15 cellular contexts compared by ENCODE assay signal in genomic region chr6:157551041-157551832, GRCh38.
DNase-seq lines count a peak whose midpoint lies in the region; ATAC-seq, FAIRE-seq and TF ChIP-seq lines count a peak whose summit lies in the region.
"Had no signal": no experiment of that assay in that cellular context is flagged by ENCODE, and none has a peak within 500 bp of the region (broad histone marks: within the 10 kb centered on the region; RNA-seq: fewer than 3 reads in every experiment).

No MANE protein-coding gene starts in this region.

- H3K9me1 ChIP-seq in keratinocyte (ENCODE audit: control insufficient read depth, extremely low read depth, insufficient read depth, low read length), result peaks cover 5% of the 10 kb centered on the region

- peaks cover 37% of the 10 kb centered on the region for H3K4me1 Mint-ChIP-seq in stimulated activated naive CD8-positive, alpha-beta T cell treated with anti-CD3 and anti-CD28 coated beads, Interleukin-15, amount 100 ng/mL, for 72 hours
- H3K4me1 Mint-ChIP-seq in activated CD8-positive, alpha-beta T cell treated with anti-CD3 and anti-CD28 coated beads, Interleukin-2, amount 10 ng/mL, durations not matched to agents 7 days and 5 days (ENCODE audit: low read depth), result peaks cover 53% of the 10 kb centered on the region

- H3K36me3 Mint-ChIP-seq in activated CD8-positive, alpha-beta T cell treated with anti-CD3 and anti-CD28 coated beads, Interleukin-2, amount 10 ng/mL, durations not matched to agents 7 days and 5 days (ENCODE audit: low read depth), result peaks cover 40% of the 10 kb centered on the region

- DNase-seq in stimulated activated naive CD8-positive, alpha-beta T cell treated with anti-CD3 and anti-CD28 coated beads, Interleukin-15, Interleukin-2, amounts not matched to agents 100 U/mL and 50 U/mL, for 24 hours, result no peak
- no peak for DNase-seq in stimulated activated naive CD8-positive, alpha-beta T cell treated with anti-CD3 and anti-CD28 coated beads, Interleukin-15, amount 100 ng/mL, for 72 hours
- DNase-seq in activated CD8-positive, alpha-beta T cell treated with anti-CD3 and anti-CD28 coated beads, Interleukin-2, amount 10 ng/mL, durations not matched to agents 7 days and 5 days, result no peak
- DNase-seq in keratinocyte (ENCODE audit: low read depth, low spot score), result peak; percentile 48
- peak; percentile 64 to 72 for DNase-seq in vagina (ENCODE audit: extremely low spot score in 2 of 2)
- no peak for DNase-seq in aorta
- DNase-seq in stimulated activated naive CD4-positive, alpha-beta T cell (lab: John Stamatoyannopoulos, UW), result no peak
- DNase-seq: activated T-cell treated with anti-CD3 and anti-CD28 coated beads, Interleukin-2, amount 50 U/mL, for 4 hours; KG1; NCI-H146; NCI-H510A treated with DMSO at 0.1 percent for 48 hours had no signal

- H3K4me3 ChIP-seq in keratinocyte (ENCODE audit: control insufficient read depth in 2 of 3, extremely low read depth in 1 of 3, insufficient read depth in 2 of 3, low read depth in 1 of 3, low read length in 3 of 3) (no peak overlapping the region), vagina (no peak overlapping the region), aorta (ENCODE audit: low read length in 2 of 2) (no peak overlapping the region)
- H3K4me3 ChIP-seq: tibial artery had no signal

- CTCF ChIA-PET in activated CD8-positive, alpha-beta T cell treated with anti-CD3 and anti-CD28 coated beads, Interleukin-2, amount 10 ng/mL, durations not matched to agents 7 days and 5 days (lab: Charles Lee), result no interaction called here

- POLR2A ChIA-PET in activated CD8-positive, alpha-beta T cell treated with anti-CD3 and anti-CD28 coated beads, Interleukin-2, amount 10 ng/mL, durations not matched to agents 7 days and 5 days (lab: Charles Lee), result no interaction called here

- no peaks in the 10 kb centered on the region for H3K27me3 ChIP-seq in keratinocyte (ENCODE audit: control insufficient read depth, extremely low read depth, insufficient read depth, low read length)
- no peaks in the 10 kb centered on the region for H3K27me3 ChIP-seq in vagina
- H3K27me3 ChIP-seq in aorta (ENCODE audit: control insufficient read depth in 1 of 2, insufficient read depth in 2 of 2, low read length in 1 of 2), result no peaks in the 10 kb centered on the region
- H3K27me3 ChIP-seq: tibial artery had no signal

- H3K36me3 ChIP-seq in keratinocyte (ENCODE audit: control insufficient read depth in 2 of 2, extremely low read depth in 1 of 2, insufficient read depth in 2 of 2, low read length in 2 of 2) (no peaks in the 10 kb centered on the region), vagina (no peaks in the 10 kb centered on the region), aorta (ENCODE audit: control insufficient read depth in 1 of 2, insufficient read depth in 2 of 2, low read length in 1 of 2) (peaks cover 0 to 1% of the 10 kb centered on the region in 2 donors)
- H3K36me3 ChIP-seq: tibial artery had no signal

- no peak overlapping the region for H3K9ac ChIP-seq in keratinocyte (ENCODE audit: control insufficient read depth, extremely low read depth, insufficient read depth, low read length)

- no peaks in the 10 kb centered on the region for H4K20me1 ChIP-seq in keratinocyte (ENCODE audit: control insufficient read depth, extremely low read depth, insufficient read depth, low read length)

- no peaks in the 10 kb centered on the region for H3K9me3 ChIP-seq in keratinocyte (ENCODE audit: control insufficient read depth, low read depth, low read length)
- no peaks in the 10 kb centered on the region for H3K9me3 ChIP-seq in vagina
- no peaks in the 10 kb centered on the region for H3K9me3 ChIP-seq in aorta (ENCODE audit: control insufficient read depth, low read length)
- H3K9me3 ChIP-seq: tibial artery had no signal

- dilution Hi-C loops in keratinocyte (cut with MboI; ENCODE audit: extremely low pct_ligation_motif_present, low sequenced_read_pairs), result no loop called here

- peaks cover 25% of the 10 kb centered on the region for H3K27me3 Mint-ChIP-seq in stimulated activated naive CD8-positive, alpha-beta T cell treated with anti-CD3 and anti-CD28 coated beads, Interleukin-15, amount 100 ng/mL, for 72 hours
- H3K27me3 Mint-ChIP-seq in activated CD8-positive, alpha-beta T cell treated with anti-CD3 and anti-CD28 coated beads, Interleukin-2, amount 10 ng/mL, durations not matched to agents 7 days and 5 days (ENCODE audit: low read depth), result peaks cover 5% of the 10 kb centered on the region

- peaks cover 13 to 15% of the 10 kb centered on the region in 2 donors for H3K9me3 Mint-ChIP-seq in stimulated activated naive CD8-positive, alpha-beta T cell treated with anti-CD3 and anti-CD28 coated beads, Interleukin-15, amount 100 ng/mL, for 72 hours
- H3K9me3 Mint-ChIP-seq in activated CD8-positive, alpha-beta T cell treated with anti-CD3 and anti-CD28 coated beads, Interleukin-2, amount 10 ng/mL, durations not matched to agents 7 days and 5 days (ENCODE audit: insufficient read depth), result peaks cover 8% of the 10 kb centered on the region
- H3K9me3 Mint-ChIP-seq: activated T-cell treated with anti-CD3 and anti-CD28 coated beads, Interleukin-2, amount 50 U/mL, for 4 hours had no signal

- peak; percentile 34 for ATAC-seq in stimulated activated naive CD8-positive, alpha-beta T cell treated with anti-CD3 and anti-CD28 coated beads, Interleukin-15, Interleukin-2, amounts not matched to agents 100 U/mL and 50 U/mL, for 24 hours
- ATAC-seq in stimulated activated naive CD8-positive, alpha-beta T cell treated with anti-CD3 and anti-CD28 coated beads, Interleukin-15, amount 100 ng/mL, for 72 hours, result no peak
- ATAC-seq in activated CD8-positive, alpha-beta T cell treated with anti-CD3 and anti-CD28 coated beads, Interleukin-2, amount 10 ng/mL, durations not matched to agents 7 days and 5 days, result no peak
- ATAC-seq in aorta (ENCODE audit: low FRiP score), result no peak
- no peak for ATAC-seq in HG03342 (IDR thresholded peaks at IDR 0.05; ENCODE audit: unreplicated experiment)
- ATAC-seq: Panc1 had no signal

- intact Hi-C loops in vagina (cut with DNase I) (no loop called here), aorta (cut with DNase I) (no loop called here)

- no peaks in the 10 kb centered on the region for H3K79me2 ChIP-seq in keratinocyte (ENCODE audit: control insufficient read depth, insufficient read depth, low read length)

- H2AFZ ChIP-seq in keratinocyte (ENCODE audit: control insufficient read depth, low read length), result no peak overlapping the region

- peak overlapping the region; percentile 29 for H3K4me2 ChIP-seq in keratinocyte (ENCODE audit: control insufficient read depth, extremely low read depth, insufficient read depth, low read depth, low read length)

- FAIRE-seq in keratinocyte (lab: Jason Lieb, UNC), result peak; percentile 61
- FAIRE-seq: frontal cortex had no signal

- WGBS in aorta, 2 donors, result 85 to 88% methylated on average over 6 of the region's 6 CpGs

- no peak overlapping the region for H3K4me3 Mint-ChIP-seq in stimulated activated naive CD8-positive, alpha-beta T cell treated with anti-CD3 and anti-CD28 coated beads, Interleukin-15, amount 100 ng/mL, for 72 hours
- no peak overlapping the region for H3K4me3 Mint-ChIP-seq in activated CD8-positive, alpha-beta T cell treated with anti-CD3 and anti-CD28 coated beads, Interleukin-2, amount 10 ng/mL, durations not matched to agents 7 days and 5 days
- H3K4me3 Mint-ChIP-seq: activated T-cell treated with anti-CD3 and anti-CD28 coated beads, Interleukin-2, amount 50 U/mL, for 4 hours had no signal

- no peak overlapping the region for H3K27ac Mint-ChIP-seq in stimulated activated naive CD8-positive, alpha-beta T cell treated with anti-CD3 and anti-CD28 coated beads, Interleukin-15, amount 100 ng/mL, for 72 hours
- H3K27ac Mint-ChIP-seq in activated CD8-positive, alpha-beta T cell treated with anti-CD3 and anti-CD28 coated beads, Interleukin-2, amount 10 ng/mL, durations not matched to agents 7 days and 5 days, result peak overlapping the region; percentile 91

- TF ChIP-seq POLR2A in vagina (IDR thresholded peaks at IDR 0.05), result no peak

- TF ChIP-seq CTCF in keratinocyte (optimal IDR thresholded peaks at IDR 0.05 in 1 of 3, IDR thresholded peaks at IDR 0.05 in 1 of 3, conservative IDR thresholded peaks at IDR 0.05 in 1 of 3; ENCODE audit: extremely low read depth in 1 of 3, insufficient read depth in 2 of 3, low read length in 3 of 3) (no peak), vagina (IDR thresholded peaks at IDR 0.05) (no peak)

- H3K27ac ChIP-seq in keratinocyte (ENCODE audit: control insufficient read depth, insufficient read depth, low read length) (no peak overlapping the region), vagina (no peak overlapping the region), aorta (ENCODE audit: low read depth in 1 of 2, low read length in 2 of 2) (no peak overlapping the region)
- H3K27ac ChIP-seq: tibial artery had no signal

- H3K4me1 ChIP-seq in keratinocyte (ENCODE audit: control insufficient read depth, extremely low read depth, insufficient read depth, low read length) (peaks cover 13% of the 10 kb centered on the region), vagina (no peaks in the 10 kb centered on the region), aorta (ENCODE audit: control insufficient read depth in 1 of 2, insufficient read depth in 2 of 2, low read length in 2 of 2) (no peaks in the 10 kb centered on the region)
- H3K4me1 ChIP-seq: tibial artery had no signal

Comparison
In these comparisons a context has a peak if more than half of its experiments do, and no peak if none do; other contexts are left out.
1. DNase-seq: peak in keratinocyte (single experiment) and vagina (2 of 2); none in stimulated activated naive CD8-positive, alpha-beta T cell treated with anti-CD3 and anti-CD28 coated beads, Interleukin-15, Interleukin-2, amounts not matched to agents 100 U/mL and 50 U/mL, for 24 hours (single experiment), stimulated activated naive CD8-positive, alpha-beta T cell treated with anti-CD3 and anti-CD28 coated beads, Interleukin-15, amount 100 ng/mL, for 72 hours (0 of 2), activated CD8-positive, alpha-beta T cell treated with anti-CD3 and anti-CD28 coated beads, Interleukin-2, amount 10 ng/mL, durations not matched to agents 7 days and 5 days (single experiment), aorta (0 of 2) and stimulated activated naive CD4-positive, alpha-beta T cell (0 of 6).